In genomic region chr2:101698419-101699190, GRCh38 we compare ENCODE assay signal across 8 cellular contexts. TPM values are rescaled to one million over a fixed set of nuclear protein-coding genes. Genes with fewer than 3 reads are reported as not detected.
DNase-seq lines count a peak whose midpoint lies in the region; ATAC-seq and TF ChIP-seq lines count a peak whose summit lies in the region.

No MANE protein-coding gene starts in this region.

- peaks cover 16% of the 10 kb centered on the region for H3K4me1 ChIP-seq in RWPE2 (ENCODE audit: insufficient read depth, poor library complexity, severe bottlenecking)
- H3K4me1 ChIP-seq in fibroblast of lung (ENCODE audit: control insufficient read depth, extremely low read depth, insufficient read depth, low read length): peaks cover 2% of the 10 kb centered on the region

- H3K9ac ChIP-seq in fibroblast of lung (ENCODE audit: insufficient read depth, low read length): peak overlapping the region; percentile 75

- H2AFZ ChIP-seq in fibroblast of lung (ENCODE audit: low read length): no peak overlapping the region

- ATAC-seq in GM19395 (IDR thresholded peaks at IDR 0.05; ENCODE audit: unreplicated experiment) (peak; percentile 9), RWPE2 (ENCODE audit: low read depth) (0 out of 3 replicates have a peak, but pooled peaks have one; percentile 7), left lobe of liver (no peak), GM21390 (IDR thresholded peaks at IDR 0.05; ENCODE audit: unreplicated experiment) (no peak)

- H3K4me3 ChIP-seq in AG04450 (ENCODE audit: low read depth, low read length) (peak overlapping the region; percentile 85), RWPE2 (ENCODE audit: severe bottlenecking) (peak overlapping the region; percentile 95), fibroblast of lung (replicated peaks in 1 of 4; ENCODE audit: control extremely low read depth in 1 of 4, insufficient read depth in 1 of 4, low read depth in 3 of 4, low read length in 4 of 4) (peak overlapping the region; percentile 63 to 98 (median 78)), retinal pigment epithelial cell (ENCODE audit: low read length) (peak overlapping the region; percentile 91)

- H4K20me1 ChIP-seq in fibroblast of lung (ENCODE audit: control insufficient read depth, extremely low read depth, insufficient read depth, low read length): no peaks in the 10 kb centered on the region

- H3K9me3 ChIP-seq in AG04450 (ENCODE audit: control insufficient read depth, insufficient read depth, low read length): no peaks in the 10 kb centered on the region
- H3K9me3 ChIP-seq in RWPE2 (ENCODE audit: severe bottlenecking): no peaks in the 10 kb centered on the region
- no peaks in the 10 kb centered on the region for H3K9me3 ChIP-seq in fibroblast of lung (ENCODE audit: control insufficient read depth, insufficient read depth, low read depth, low read length)

- POLR2A ChIA-PET in AG04450 (lab: Yijun Ruan, JAX): interaction anchor here (0.5 to 1.0 kb wide), 4 partner anchors 43 to 233 kb away, joined by 3 to 5 read pairs (median 4); no protein-coding TSS in a partner anchor

- CTCF ChIA-PET in AG04450 (lab: Charles Lee): interaction anchor here (0.7 to 2.8 kb wide), 4 partner anchors 126 to 279 kb away, joined by 5 to 17 read pairs (median 10); no protein-coding TSS in a partner anchor

- TF ChIP-seq CTCF in AG04450 (IDR thresholded peaks at IDR 0.05; ENCODE audit: low read depth, low read length): no peak
- TF ChIP-seq CTCF in RWPE2 (IDR thresholded peaks at IDR 0.05; ENCODE audit: poor library complexity, severe bottlenecking): no peak
- TF ChIP-seq CTCF in fibroblast of lung (conservative IDR thresholded peaks at IDR 0.05 in 1 of 2, IDR thresholded peaks at IDR 0.05 in 1 of 2; ENCODE audit: low read depth in 1 of 2, low read length in 2 of 2): no peak
- no peak for TF ChIP-seq CTCF in retinal pigment epithelial cell (conservative IDR thresholded peaks at IDR 0.05; ENCODE audit: low read depth, low read length)

- DNase-seq in AG04450 (ENCODE audit: low read depth, low spot score) (no peak), RWPE2 (ENCODE audit: low spot score) (no peak), fibroblast of lung (ENCODE audit: low read depth in 2 of 2) (peak; percentile 36 to 45), retinal pigment epithelial cell (ENCODE audit: low read depth) (no peak), left lobe of liver (ENCODE audit: low spot score) (no peak), HPDE6-E6E7 (ENCODE audit: extremely low spot score) (no peak)

- H3K4me2 ChIP-seq in fibroblast of lung (ENCODE audit: extremely low read depth, insufficient read depth, low read length): peak overlapping the region; percentile 53

- H3K36me3 ChIP-seq in RWPE2 (ENCODE audit: low read depth): peaks cover 49% of the 10 kb centered on the region
- H3K36me3 ChIP-seq in fibroblast of lung (ENCODE audit: control insufficient read depth, insufficient read depth, low read length): peaks cover 2% of the 10 kb centered on the region

- H3K27me3 ChIP-seq in AG04450 (ENCODE audit: control insufficient read depth, insufficient read depth, low read length) (no peaks in the 10 kb centered on the region), RWPE2 (ENCODE audit: insufficient read depth, poor library complexity, severe bottlenecking) (no peaks in the 10 kb centered on the region), fibroblast of lung (ENCODE audit: control insufficient read depth, insufficient read depth, low read length) (no peaks in the 10 kb centered on the region)

- H3K27ac ChIP-seq in AG04450 (ENCODE audit: low read depth, low read length) (peak overlapping the region; percentile 65), RWPE2 (ENCODE audit: poor library complexity, severe bottlenecking) (peak overlapping the region; percentile 77), fibroblast of lung (ENCODE audit: insufficient read depth, low read length) (peak overlapping the region; percentile 68)

- H3K79me2 ChIP-seq in fibroblast of lung (ENCODE audit: control insufficient read depth, insufficient read depth, low read length): peaks cover 57% of the 10 kb centered on the region

RNA-seq across cellular contexts. Expression of gene MAP4K4, which starts 1.1 kb away (rescaled TPM):
- polyA plus RNA-seq in AG04450 (2011; rRNA removed): 152 and 158 TPM in 2 replicates
- 227 and 248 TPM in 2 replicates for polyA minus RNA-seq in AG04450 (2011; rRNA and poly(A)+ RNA removed)
- 164 and 210 TPM in 2 replicates for total RNA-seq in fibroblast of lung
- 113 and 170 TPM in 2 replicates for polyA plus RNA-seq in fibroblast of lung
- polyA plus RNA-seq in fibroblast of lung (2012): 135 and 190 TPM in 2 replicates
- polyA minus RNA-seq in fibroblast of lung (ENCODE audit: low replicate concordance): 104 and 141 TPM in 2 replicates
- total RNA-seq in left lobe of liver: 30.2 TPM

Comparison
In these comparisons a context has a peak if more than half of its experiments do, and no peak if none do; other contexts are left out.
1. DNase-seq: peak in fibroblast of lung (2 of 2); none in AG04450 (single experiment), RWPE2 (single experiment), retinal pigment epithelial cell (single experiment), left lobe of liver (single experiment) and HPDE6-E6E7 (single experiment).
2. ATAC-seq: peak in GM19395 (single experiment) and RWPE2 (single experiment); none in left lobe of liver (single experiment) and GM21390 (single experiment).
3. Peak in every context shown above with its lines, with median percentiles within 50 percentile points of each other: H3K27ac ChIP-seq and H3K4me3 ChIP-seq.